ENCODE assay signal across 17 cellular contexts in genomic region chr3:15666277-15666676, GRCh38.
DNase-seq lines count a peak whose midpoint lies in the region; ATAC-seq, FAIRE-seq and TF ChIP-seq lines count a peak whose summit lies in the region.
"Had no signal": no experiment of that assay in that cellular context is flagged by ENCODE, and none has a peak within 500 bp of the region (broad histone marks: within the 10 kb centered on the region; RNA-seq: fewer than 3 reads in every experiment).

No MANE protein-coding gene starts in this region.

- H3K4me3 ChIP-seq in SK-N-SH (ENCODE audit: low read depth in 2 of 2, low read length in 1 of 2): no peak overlapping the region
- H3K4me3 ChIP-seq in A549: no peak overlapping the region
- H3K4me3 ChIP-seq in Panc1 (ENCODE audit: low read depth in 2 of 2, low read length in 2 of 2): no peak overlapping the region
- no peak overlapping the region for H3K4me3 ChIP-seq in psoas muscle
- H3K4me3 ChIP-seq: GM23248 had no signal

- no peak overlapping the region for H3K27ac ChIP-seq in SK-N-SH (ENCODE audit: low read depth in 2 of 2, low read length in 1 of 2)
- no peak overlapping the region for H3K27ac ChIP-seq in A549
- peak overlapping the region; percentile 49; the same call in 1 of the 2 replicates for H3K27ac ChIP-seq in Panc1 (ENCODE audit: low read length)
- H3K27ac ChIP-seq in psoas muscle: peak overlapping the region; percentile 3
- H3K27ac ChIP-seq in substantia nigra (ENCODE audit: low read depth, low read length, poor library complexity, severe bottlenecking): no peak overlapping the region
- H3K27ac ChIP-seq: GM23248 had no signal

- no peaks in the 10 kb centered on the region for H3K79me2 ChIP-seq in SK-N-SH (ENCODE audit: insufficient read depth)

- no peak overlapping the region for H3K9ac ChIP-seq in SK-N-SH
- H3K9ac ChIP-seq: GM23248 had no signal

- ATAC-seq in SK-N-SH treated with all-trans-retinoic acid at 6 μM for 48 hours (no peak), A549 (no peak), Panc1 (no peak), psoas muscle (peak; percentile 55 to 86 (median 72))

- in situ Hi-C loops in Panc1 (cut with HindIII; ENCODE audit: low pct_unique_long_range_greater_than_20kb, low sequenced_read_pairs): no loop called here

- whole genome bisulfite sequencing in SK-N-SH (ENCODE audit: low lambda C conversion rate): 94% methylated on average over 5 of the region's 5 CpGs
- 88% methylated on average over 5 of the region's 5 CpGs for WGBS in A549 (ENCODE audit: missing lambda C conversion rate)
- 44 to 60% (median 48%) methylated on average over 5 of the region's 5 CpGs for WGBS in psoas muscle, 3 donors

- POLR2A ChIA-PET in SK-N-SH (lab: Yijun Ruan, JAX): no interaction called here
- POLR2A ChIA-PET in A549 (lab: Yijun Ruan, JAX): no interaction called here
- POLR2A ChIA-PET in Panc1 (lab: Charles Lee): no interaction called here

- no peaks in the 10 kb centered on the region for H3K27me3 ChIP-seq in SK-N-SH (ENCODE audit: insufficient read depth)
- no peaks in the 10 kb centered on the region for H3K27me3 ChIP-seq in Panc1 (ENCODE audit: control insufficient read depth, insufficient read depth, low read length)
- no peaks in the 10 kb centered on the region for H3K27me3 ChIP-seq in psoas muscle (ENCODE audit: insufficient read depth in 3 of 3, low read length in 2 of 3)

- TF ChIP-seq RAD21 in SK-N-SH (IDR thresholded peaks at IDR 0.05; ENCODE audit: low read length) (no peak), A549 (conservative IDR thresholded peaks at IDR 0.05 in 1 of 2, IDR thresholded peaks at IDR 0.05 in 1 of 2) (no peak)

- FAIRE-seq in A549 (lab: Jason Lieb, UNC): no peak
- FAIRE-seq: GM18507, HTR-8/SVneo had no signal

- H3K9me3 ChIP-seq in SK-N-SH: no peaks in the 10 kb centered on the region
- H3K9me3 ChIP-seq in A549: no peaks in the 10 kb centered on the region
- no peaks in the 10 kb centered on the region for H3K9me3 ChIP-seq in Panc1 (ENCODE audit: control insufficient read depth, insufficient read depth, low read depth, low read length)
- no peaks in the 10 kb centered on the region for H3K9me3 ChIP-seq in psoas muscle

- DNase-seq in SK-N-SH (no peak), A549 (ENCODE audit: low read depth in 1 of 2, low spot score in 1 of 2) (no peak), Panc1 (ENCODE audit: low read depth, low spot score) (no peak), psoas muscle (no peak), substantia nigra (lab: John Stamatoyannopoulos, UW) (no peak), NCI-H446 (lab: John Stamatoyannopoulos, UW) (no peak)
- DNase-seq: 8988T; ACHN; C1 segment of cervical spinal cord; Calu3; CD4-positive, alpha-beta T cell; DMS 273 treated with DMSO at 0.1 percent for 48 hours; H7 had no signal

- no peaks in the 10 kb centered on the region for H4K20me1 ChIP-seq in SK-N-SH (ENCODE audit: insufficient read depth)

- CTCF ChIA-PET in SK-N-SH (lab: Yijun Ruan, JAX) (no interaction called here), A549 (lab: Yijun Ruan, JAX) (no interaction called here), Panc1 (lab: Charles Lee) (no interaction called here)

- no peaks in the 10 kb centered on the region; a peak in 1 of 4 replicates for H3K4me1 ChIP-seq in SK-N-SH (ENCODE audit: control insufficient read depth in 1 of 2, insufficient read depth in 2 of 2, low read depth in 1 of 2, low read length in 1 of 2)
- H3K4me1 ChIP-seq in A549: no peaks in the 10 kb centered on the region
- no peaks in the 10 kb centered on the region for H3K4me1 ChIP-seq in Panc1 (ENCODE audit: control insufficient read depth, insufficient read depth, low read length)
- peaks cover 12% of the 10 kb centered on the region for H3K4me1 ChIP-seq in psoas muscle

- H2AFZ ChIP-seq in SK-N-SH (ENCODE audit: low read depth): no peak overlapping the region
- H2AFZ ChIP-seq: GM23248 had no signal

- TF ChIP-seq POLR2A in A549 (IDR thresholded peaks at IDR 0.05; ENCODE audit: low read length): no peak

- TF ChIP-seq CTCF in SK-N-SH (IDR thresholded peaks at IDR 0.05): no peak
- no peak for TF ChIP-seq CTCF in A549 (IDR thresholded peaks at IDR 0.05)
- TF ChIP-seq CTCF in Panc1 (IDR thresholded peaks at IDR 0.05): no peak
- no peak for TF ChIP-seq CTCF in psoas muscle (IDR thresholded peaks at IDR 0.05)

- H3K36me3 ChIP-seq in SK-N-SH (replicated peaks in 1 of 2; ENCODE audit: control insufficient read depth in 1 of 2, insufficient read depth in 2 of 2, low read length in 1 of 2) (peaks cover 56 to 62% of the 10 kb centered on the region in 2 experiments), Panc1 (ENCODE audit: control insufficient read depth, insufficient read depth, low read length) (peaks cover 12% of the 10 kb centered on the region; the same call in 1 of the 2 replicates), psoas muscle (ENCODE audit: insufficient read depth in 1 of 2, low read depth in 1 of 2) (peaks cover 6 to 36% of the 10 kb centered on the region in 2 donors)

- H3F3A ChIP-seq in SK-N-SH (replicated peaks; ENCODE audit: insufficient read depth): peaks cover 71% of the 10 kb centered on the region

- H3K4me2 ChIP-seq in SK-N-SH (no peak overlapping the region), A549 (no peak overlapping the region)

- BruUV-seq in Panc1 (replicated peaks; lab: Mats Ljungman, UMichigan): no TSS peak

- TF ChIP-seq EP300 in SK-N-SH (IDR thresholded peaks at IDR 0.05; ENCODE audit: borderline replicate concordance in 1 of 2, low read depth in 1 of 2, low read length in 1 of 2) (no peak), A549 (IDR thresholded peaks at IDR 0.05) (no peak)

- intact Hi-C loops in Panc1 (cut with micrococcal nuclease; ENCODE audit: unreplicated experiment): no loop called here
- intact Hi-C loops in psoas muscle (cut with DNase I): no loop called here

- H3K9me2 ChIP-seq in SK-N-SH: no peaks in the 10 kb centered on the region

TF ChIP-seq in SK-N-SH, 30 proteins besides CTCF, POLR2A, EP300 and RAD21:
- no peak for TF ChIP-seq MXI1 (IDR thresholded peaks at IDR 0.05; ENCODE audit: low read depth, low read length)
- TF ChIP-seq POLR2AphosphoS5 (IDR thresholded peaks at IDR 0.05; ENCODE audit: low read depth, low read length): peak; percentile 7; the same call in 1 of the 2 replicates

TF ChIP-seq in SK-N-SH treated with all-trans-retinoic acid at 6 μM for 48 hours, 23 proteins besides CTCF, POLR2A, EP300 and RAD21 (continues in another document):
- TF ChIP-seq ZNF70 (CRISPR knock-in tag; IDR thresholded peaks at IDR 0.05) (no peak), ISL1 (CRISPR knock-in tag; IDR thresholded peaks at IDR 0.05) (no peak), CSDC2 (CRISPR knock-in tag; IDR thresholded peaks at IDR 0.05) (no peak), POU6F1 (CRISPR knock-in tag; IDR thresholded peaks at IDR 0.05; ENCODE audit: borderline replicate concordance, low read depth) (no peak)

TF ChIP-seq in A549, 52 proteins besides CTCF, POLR2A, EP300 and RAD21:
- no peak for TF ChIP-seq HEYL (CRISPR knock-in tag; IDR thresholded peaks at IDR 0.05)
- TF ChIP-seq JUNB (IDR thresholded peaks at IDR 0.05): no peak
- peak; percentile 83 for TF ChIP-seq MAFK (IDR thresholded peaks at IDR 0.05; ENCODE audit: partially characterized antibody)
- TF ChIP-seq HOXB13 (CRISPR knock-in tag; IDR thresholded peaks at IDR 0.05; ENCODE audit: low read depth): no peak
- no peak for TF ChIP-seq HDAC2 (IDR thresholded peaks at IDR 0.05)
TF ChIP-seq in A549: peak in this region for 1.

Comparison
In these comparisons a context has a peak if more than half of its experiments do, and no peak if none do; other contexts are left out.
1. H3K27ac ChIP-seq: peak in Panc1 (single experiment) and psoas muscle (single experiment); none in SK-N-SH (0 of 2), A549 (0 of 2) and substantia nigra (single experiment).
2. ATAC-seq: peak in psoas muscle (4 of 4); none in SK-N-SH treated with all-trans-retinoic acid at 6 μM for 48 hours (single experiment), A549 (0 of 2) and Panc1 (single experiment).